ENCODE assay signal across 20 cellular contexts in genomic region chr19:40392123-40392522, GRCh38. TPM values are rescaled to one million over a fixed set of nuclear protein-coding genes. Genes with fewer than 3 reads are reported as not detected.
DNase-seq lines count a peak whose midpoint lies in the region; ATAC-seq, FAIRE-seq and TF ChIP-seq lines count a peak whose summit lies in the region.
"Had no signal": no experiment of that assay in that cellular context is flagged by ENCODE, and none has a peak within 500 bp of the region (broad histone marks: within the 10 kb centered on the region; RNA-seq: fewer than 3 reads in every experiment).

No MANE protein-coding gene starts in this region.

- DNase-seq in Calu3 = no peak
- DNase-seq in mesenchymal stem cell = no peak
- DNase-seq in D721Med (ENCODE audit: insufficient read length, low spot score) = no peak
- DNase-seq in COLO829 (ENCODE audit: low spot score) = no peak
- DNase-seq in NCI-H187 treated with DMSO at 0.1 percent for 48 hours (lab: John Stamatoyannopoulos, UW) = no peak
- no peak for DNase-seq in NCI-H2196 treated with DMSO at 0.1 percent for 48 hours (lab: John Stamatoyannopoulos, UW; ENCODE audit: unreplicated experiment)
- DNase-seq: CD8-positive, alpha-beta memory T cell; DMS79 treated with DMSO at 0.1 percent for 48 hours; NCI-H1694 treated with DMSO at 0.1 percent for 48 hours; NCI-H2107; NCI-H2227 treated with DMSO at 0.1 percent for 48 hours; NCI-H774 had no signal

- peak overlapping the region; percentile 68 for H3K27ac Mint-ChIP-seq in Calu3 (ENCODE audit: unreplicated experiment)
- H3K27ac Mint-ChIP-seq in stimulated activated memory B cell treated with anti-CD40 and anti-IgM and Interleukin-4, amounts not matched to agents 10 μg/mL and 1 μg/mL and 100 μg/mL, for 72 hours = peak overlapping the region; percentile 8
- H3K27ac Mint-ChIP-seq: GM23338 had no signal

- H3K4ac ChIP-seq in mesenchymal stem cell (ENCODE audit: low read depth in 1 of 2, low read length in 2 of 2) = no peak overlapping the region

- H3K4me3 ChIP-seq in mesenchymal stem cell (ENCODE audit: insufficient read depth in 1 of 2, low read depth in 1 of 2, low read length in 2 of 2) = no peak overlapping the region
- H3K4me3 ChIP-seq: BLaER1 treated with 17β-estradiol and CSF1 and Interleukin-3, amounts not matched to agents 10 nM and 100 nM; GM23338; SK-N-MC had no signal

- peaks cover 2 to 10% of the 10 kb centered on the region in 2 experiments for H3K27me3 ChIP-seq in mesenchymal stem cell (ENCODE audit: control insufficient read depth in 1 of 2, insufficient read depth in 1 of 2, low read length in 2 of 2)
- H3K27me3 ChIP-seq: BLaER1 treated with 17β-estradiol and CSF1 and Interleukin-3, amounts not matched to agents 10 nM and 100 nM had no signal

- no peak for ATAC-seq in stimulated activated memory B cell treated with anti-CD40 and anti-IgM and Interleukin-4, amounts not matched to agents 10 μg/mL and 1 μg/mL and 100 μg/mL, for 72 hours

- H3K27ac ChIP-seq in VCaP = peak overlapping the region; percentile 43; the same call in 1 of the 2 replicates
- no peak overlapping the region for H3K27ac ChIP-seq in mesenchymal stem cell (ENCODE audit: low read length, poor library complexity, severe bottlenecking)
- H3K27ac ChIP-seq: BLaER1 treated with 17β-estradiol and CSF1 and Interleukin-3, amounts not matched to agents 10 nM and 100 nM; KMS-11; SK-N-MC had no signal

- peak overlapping the region; percentile 7 for H4K8ac ChIP-seq in mesenchymal stem cell (ENCODE audit: low read length)

- H3K9me3 Mint-ChIP-seq in Calu3 (ENCODE audit: low read depth, unreplicated experiment) = no peaks in the 10 kb centered on the region
- H3K9me3 Mint-ChIP-seq in stimulated activated memory B cell treated with anti-CD40 and anti-IgM and Interleukin-4, amounts not matched to agents 10 μg/mL and 1 μg/mL and 100 μg/mL, for 72 hours = no peaks in the 10 kb centered on the region
- H3K9me3 Mint-ChIP-seq: CD8-positive, alpha-beta memory T cell; GM23338 had no signal

- no peak overlapping the region for H2BK120ac ChIP-seq in mesenchymal stem cell (ENCODE audit: low read depth, low read length)

- no peak for FAIRE-seq in D721Med (lab: Jason Lieb, UNC)

- H3K9ac ChIP-seq in mesenchymal stem cell (ENCODE audit: low read length) = no peak overlapping the region
- H3K9ac ChIP-seq: KMS-11 had no signal

- H2BK5ac ChIP-seq in mesenchymal stem cell (ENCODE audit: low read depth, low read length, poor library complexity, severe bottlenecking) = no peak overlapping the region

- H2AFZ ChIP-seq in mesenchymal stem cell (ENCODE audit: low read depth, low read length) = no peak overlapping the region
- H2AFZ ChIP-seq: GM23338 had no signal

- peak overlapping the region; percentile 13 for H3K4me3 Mint-ChIP-seq in Calu3 (ENCODE audit: low read depth, unreplicated experiment)
- no peak overlapping the region for H3K4me3 Mint-ChIP-seq in stimulated activated memory B cell treated with anti-CD40 and anti-IgM and Interleukin-4, amounts not matched to agents 10 μg/mL and 1 μg/mL and 100 μg/mL, for 72 hours
- H3K4me3 Mint-ChIP-seq: CD8-positive, alpha-beta memory T cell; GM23338 had no signal

- H3K36me3 ChIP-seq in mesenchymal stem cell (ENCODE audit: control insufficient read depth in 1 of 2, insufficient read depth in 2 of 2, low read depth in 1 of 2, low read length in 2 of 2) = peaks cover 0 to 2% of the 10 kb centered on the region in 2 experiments
- H3K36me3 ChIP-seq: BLaER1 treated with 17β-estradiol and CSF1 and Interleukin-3, amounts not matched to agents 10 nM and 100 nM had no signal

- H2BK15ac ChIP-seq in mesenchymal stem cell (ENCODE audit: low read depth, poor library complexity, severe bottlenecking) = no peak overlapping the region

- H3K4me1 Mint-ChIP-seq in Calu3 (ENCODE audit: low read depth, unreplicated experiment) = peaks cover 27% of the 10 kb centered on the region
- H3K4me1 Mint-ChIP-seq in stimulated activated memory B cell treated with anti-CD40 and anti-IgM and Interleukin-4, amounts not matched to agents 10 μg/mL and 1 μg/mL and 100 μg/mL, for 72 hours = no peaks in the 10 kb centered on the region
- H3K4me1 Mint-ChIP-seq: CD8-positive, alpha-beta memory T cell had no signal

- no peak overlapping the region for H2BK12ac ChIP-seq in mesenchymal stem cell (ENCODE audit: low read length in 2 of 2)

- no peak overlapping the region for H2AK5ac ChIP-seq in mesenchymal stem cell (ENCODE audit: low read length, severe bottlenecking)

- no peaks in the 10 kb centered on the region for H3K79me1 ChIP-seq in mesenchymal stem cell (replicated peaks; ENCODE audit: low read length, poor library complexity, severe bottlenecking)

- peaks cover 6% of the 10 kb centered on the region for H3K27me3 Mint-ChIP-seq in Calu3 (ENCODE audit: unreplicated experiment)
- H3K27me3 Mint-ChIP-seq in stimulated activated memory B cell treated with anti-CD40 and anti-IgM and Interleukin-4, amounts not matched to agents 10 μg/mL and 1 μg/mL and 100 μg/mL, for 72 hours = peaks cover 16% of the 10 kb centered on the region

- WGBS in mesenchymal stem cell = 84% methylated on average over 8 of the region's 8 CpGs

- no peak overlapping the region for H4K91ac ChIP-seq in mesenchymal stem cell (ENCODE audit: low read length)

- H3K9me3 ChIP-seq in mesenchymal stem cell (ENCODE audit: control insufficient read depth, low read length) = no peaks in the 10 kb centered on the region
- H3K9me3 ChIP-seq: BLaER1 treated with 17β-estradiol and CSF1 and Interleukin-3, amounts not matched to agents 10 nM and 100 nM had no signal

- H3K23ac ChIP-seq in mesenchymal stem cell (ENCODE audit: low read length in 2 of 2) = no peak overlapping the region

- BruUV-seq in Calu3 (replicated peaks; lab: Mats Ljungman, UMichigan) = no TSS peak

- intact Hi-C loops in Calu3 (cut with micrococcal nuclease; ENCODE audit: unreplicated experiment) = no loop called here

- no peak overlapping the region for H3K14ac ChIP-seq in mesenchymal stem cell (ENCODE audit: low read length in 2 of 2)

- H3K4me1 ChIP-seq in mesenchymal stem cell (ENCODE audit: control insufficient read depth, insufficient read depth, low read depth, low read length) = peaks cover 7% of the 10 kb centered on the region

- H3K36me3 Mint-ChIP-seq in Calu3 (ENCODE audit: insufficient read depth, unreplicated experiment) = peaks cover 23% of the 10 kb centered on the region
- H3K36me3 Mint-ChIP-seq in stimulated activated memory B cell treated with anti-CD40 and anti-IgM and Interleukin-4, amounts not matched to agents 10 μg/mL and 1 μg/mL and 100 μg/mL, for 72 hours = no peaks in the 10 kb centered on the region
- H3K36me3 Mint-ChIP-seq: CD8-positive, alpha-beta memory T cell had no signal

- no peak overlapping the region for H3K18ac ChIP-seq in mesenchymal stem cell (ENCODE audit: low read depth in 1 of 2, low read length in 2 of 2)

- CTCF ChIA-PET in Calu3 (lab: Charles Lee) = interaction anchor here (0.8 kb wide), 1 partner anchor 72 kb away, joined by 4 read pairs; no protein-coding TSS in a partner anchor

- no peak overlapping the region for H3K4me2 ChIP-seq in mesenchymal stem cell (ENCODE audit: low read length, poor library complexity, severe bottlenecking)
- H3K4me2 ChIP-seq: GM23338, KMS-11 had no signal

- TF ChIP-seq CTCF in Calu3 (IDR thresholded peaks at IDR 0.05; ENCODE audit: unreplicated experiment) = no peak
- no peak for TF ChIP-seq CTCF in VCaP (conservative IDR thresholded peaks at IDR 0.05)
- TF ChIP-seq CTCF in D721Med (IDR thresholded peaks at IDR 0.05; ENCODE audit: insufficient read depth, missing control alignments) = no peak

RNA-seq across cellular contexts. Expression of gene HIPK4, which starts 2.1 kb away (rescaled TPM):
- 0.14 TPM in 1 of 2 replicates, not detected in the other for total RNA-seq in Calu3 (2022)
- polyA plus RNA-seq in mesenchymal stem cell (2013, experiment 1 of 2) = 0.29 TPM
- polyA plus RNA-seq in mesenchymal stem cell (2013, experiment 2 of 2) = 0.25 TPM
- total RNA-seq: CD8-positive, alpha-beta memory T cell; OCI-LY7; RPMI7951 had no signal
- polyA plus RNA-seq: CD8-positive, alpha-beta memory T cell had no signal

RNA-seq across cellular contexts. Expression of gene PRX, which starts 21.1 kb away (rescaled TPM):
- total RNA-seq in Calu3 (2022) = 1.6 and 1.8 TPM in 2 replicates
- polyA plus RNA-seq in mesenchymal stem cell (2013, experiment 1 of 2) = 2.1 TPM
- polyA plus RNA-seq in mesenchymal stem cell (2013, experiment 2 of 2) = 1.9 TPM

RNA-seq across cellular contexts. Expression of gene SERTAD1, which starts 33.7 kb away (rescaled TPM):
- total RNA-seq in Calu3 (2022) = 12.3 and 15.4 TPM in 2 replicates
- polyA plus RNA-seq in mesenchymal stem cell (2013, experiment 1 of 2) = 11.7 TPM
- polyA plus RNA-seq in mesenchymal stem cell (2013, experiment 2 of 2) = 12.3 TPM

RNA-seq across cellular contexts. Expression of gene PLD3, which starts 43.6 kb away (rescaled TPM):
- 184 and 192 TPM in 2 replicates for total RNA-seq in Calu3 (2022)
- polyA plus RNA-seq in mesenchymal stem cell (2013, experiment 1 of 2) = 586 TPM
- 580 TPM for polyA plus RNA-seq in mesenchymal stem cell (2013, experiment 2 of 2)

RNA-seq across cellular contexts. Expression of gene C19orf47, which starts 43.9 kb away (rescaled TPM):
- total RNA-seq in Calu3 (2022) = 19.3 and 22.7 TPM in 2 replicates
- 12.7 TPM for polyA plus RNA-seq in mesenchymal stem cell (2013, experiment 1 of 2)
- polyA plus RNA-seq in mesenchymal stem cell (2013, experiment 2 of 2) = 12.8 TPM
